In genomic region chr3:99287876-99288275, GRCh38 we compare ENCODE assay signal across 17 cellular contexts.
A peak's percentile ranks its signal among the peaks of the same experiment; 100 is the strongest.
DNase-seq lines count a peak whose midpoint lies in the region; ATAC-seq and TF ChIP-seq lines count a peak whose summit lies in the region.
"Had no signal": no experiment of that assay in that cellular context is flagged by ENCODE, and none has a peak within 500 bp of the region (broad histone marks: within the 10 kb centered on the region; RNA-seq: fewer than 3 reads in every experiment).

No MANE protein-coding gene starts in this region.

- CTCF ChIA-PET in PC-3 (lab: Charles Lee), result no interaction called here

- WGBS in esophagus, 2 donors, result 32 to 39% methylated on average over 2 of the region's 2 CpGs

- H3K9ac ChIP-seq in PC-3 (ENCODE audit: low read length), result no peak overlapping the region
- H3K9ac ChIP-seq: BLaER1 had no signal

- H3K27ac Mint-ChIP-seq in type B pancreatic cell, result peak overlapping the region; percentile 77
- H3K27ac Mint-ChIP-seq: CD4-positive, alpha-beta memory T cell; H9 had no signal

- no peaks in the 10 kb centered on the region for H3K4me1 ChIP-seq in PC-3 (ENCODE audit: insufficient read depth, low read length)
- H3K4me1 ChIP-seq in esophagus (ENCODE audit: control insufficient read depth in 2 of 2, insufficient read depth in 2 of 2, low read length in 1 of 2), result no peaks in the 10 kb centered on the region
- no peaks in the 10 kb centered on the region for H3K4me1 ChIP-seq in uterus
- H3K4me1 ChIP-seq: A549, BLaER1 had no signal

- peak overlapping the region; percentile 78 for H3K4me3 Mint-ChIP-seq in type B pancreatic cell
- H3K4me3 Mint-ChIP-seq: CD14-positive monocyte; CD4-positive, alpha-beta memory T cell; H9 had no signal

- no peak; the same call in 1 of the 2 replicates for ATAC-seq in PC-3
- ATAC-seq: A549 had no signal

- H3K36me3 Mint-ChIP-seq in type B pancreatic cell, result peaks cover 3% of the 10 kb centered on the region
- H3K36me3 Mint-ChIP-seq: CD14-positive monocyte; CD4-positive, alpha-beta memory T cell had no signal

- H3K36me3 ChIP-seq in PC-3 (ENCODE audit: low read depth, low read length) (no peaks in the 10 kb centered on the region), esophagus (ENCODE audit: control insufficient read depth in 2 of 2, insufficient read depth in 2 of 2, low read length in 1 of 2) (no peaks in the 10 kb centered on the region), uterus (no peaks in the 10 kb centered on the region)
- H3K36me3 ChIP-seq: BLaER1 had no signal

- no peaks in the 10 kb centered on the region for H3F3A ChIP-seq in PC-3 (ENCODE audit: low read length, unreplicated experiment)

- POLR2A ChIA-PET in PC-3 (lab: Charles Lee; ENCODE audit: unreplicated experiment), result no interaction called here

- H3K79me2 ChIP-seq in PC-3 (ENCODE audit: low read length), result no peaks in the 10 kb centered on the region

- H3K9me3 Mint-ChIP-seq in type B pancreatic cell, result peaks cover 10% of the 10 kb centered on the region

- H3K27ac ChIP-seq in PC-3 (ENCODE audit: low read length) (no peak overlapping the region), esophagus (ENCODE audit: low read depth in 2 of 2, low read length in 1 of 2) (peak overlapping the region; percentile 66 to 71), uterus (no peak overlapping the region)
- H3K27ac ChIP-seq: 22Rv1, A549, BLaER1 had no signal

- H3K9me3 ChIP-seq in PC-3 (ENCODE audit: low read length) (no peaks in the 10 kb centered on the region; the same call in 1 of the 2 replicates), esophagus (ENCODE audit: control insufficient read depth in 2 of 2, insufficient read depth in 1 of 2, low read depth in 1 of 2, low read length in 1 of 2) (no peaks in the 10 kb centered on the region), uterus (no peaks in the 10 kb centered on the region)
- H3K9me3 ChIP-seq: A549 had no signal

- TF ChIP-seq CTCF in PC-3 (conservative IDR thresholded peaks at IDR 0.05; ENCODE audit: low read depth, low read length) (no peak), type B pancreatic cell (conservative IDR thresholded peaks at IDR 0.05) (no peak), uterus (IDR thresholded peaks at IDR 0.05) (no peak)

- no peaks in the 10 kb centered on the region for H3K27me3 Mint-ChIP-seq in type B pancreatic cell
- H3K27me3 Mint-ChIP-seq: CD4-positive, alpha-beta memory T cell had no signal

- H3K27me3 ChIP-seq in PC-3 (ENCODE audit: low read length) (no peaks in the 10 kb centered on the region), esophagus (ENCODE audit: control insufficient read depth in 1 of 2, insufficient read depth in 2 of 2, low read length in 2 of 2) (no peaks in the 10 kb centered on the region), uterus (no peaks in the 10 kb centered on the region)
- H3K27me3 ChIP-seq: BLaER1 had no signal

- H2AFZ ChIP-seq in PC-3 (ENCODE audit: low read length), result no peak overlapping the region

- intact Hi-C loops in PC-3 (cut with micrococcal nuclease) (no loop called here), uterus (cut with DNase I; ENCODE audit: low total_unique reads) (no loop called here)

- no peak overlapping the region for H3K4me2 ChIP-seq in PC-3 (ENCODE audit: low read length)
- H3K4me2 ChIP-seq: A549, BLaER1 had no signal

- no peak overlapping the region for H3K4me3 ChIP-seq in PC-3 (ENCODE audit: low read length)
- H3K4me3 ChIP-seq in esophagus (ENCODE audit: low read depth in 1 of 2, low read length in 2 of 2), result no peak overlapping the region
- H3K4me3 ChIP-seq in uterus, result no peak overlapping the region
- H3K4me3 ChIP-seq: A549, BLaER1 had no signal

- no peak for TF ChIP-seq POLR2A in uterus (IDR thresholded peaks at IDR 0.05)

- H3K4me1 Mint-ChIP-seq in type B pancreatic cell (ENCODE audit: unreplicated experiment), result no peaks in the 10 kb centered on the region
- H3K4me1 Mint-ChIP-seq: CD14-positive monocyte; CD4-positive, alpha-beta memory T cell; H9 had no signal

- DNase-seq in PC-3 (peak; percentile 10), left kidney (ENCODE audit: low read depth, low spot score) (peak; percentile 1), type B pancreatic cell (ENCODE audit: extremely low spot score, unreplicated experiment) (no peak), hypothalamus (lab: John Stamatoyannopoulos, UW) (no peak), occipital lobe (lab: John Stamatoyannopoulos, UW) (no peak), uterus (no peak)
- DNase-seq: AML-193; CD4-positive, alpha-beta memory T cell; DMS153; DMS79; GF-D8; H9 had no signal

- no TSS peak for BruUV-seq in PC-3 (replicated peaks; lab: Mats Ljungman, UMichigan)

- no peaks in the 10 kb centered on the region for H3K9me2 ChIP-seq in PC-3 (replicated peaks; ENCODE audit: low read length)

- H4K20me1 ChIP-seq in PC-3 (ENCODE audit: low read length), result no peaks in the 10 kb centered on the region
- H4K20me1 ChIP-seq: BLaER1 had no signal

Comparison
In these comparisons a context has a peak if more than half of its experiments do, and no peak if none do; other contexts are left out.
1. DNase-seq: peak in PC-3 (single experiment) and left kidney (single experiment); none in type B pancreatic cell (single experiment), hypothalamus (0 of 51), occipital lobe (single experiment) and uterus (0 of 2).
2. H3K27ac ChIP-seq: peak in esophagus (2 of 2); none in PC-3 (single experiment) and uterus (0 of 2).